13 cellular contexts compared by ENCODE assay signal in the genomic region with DNA sequence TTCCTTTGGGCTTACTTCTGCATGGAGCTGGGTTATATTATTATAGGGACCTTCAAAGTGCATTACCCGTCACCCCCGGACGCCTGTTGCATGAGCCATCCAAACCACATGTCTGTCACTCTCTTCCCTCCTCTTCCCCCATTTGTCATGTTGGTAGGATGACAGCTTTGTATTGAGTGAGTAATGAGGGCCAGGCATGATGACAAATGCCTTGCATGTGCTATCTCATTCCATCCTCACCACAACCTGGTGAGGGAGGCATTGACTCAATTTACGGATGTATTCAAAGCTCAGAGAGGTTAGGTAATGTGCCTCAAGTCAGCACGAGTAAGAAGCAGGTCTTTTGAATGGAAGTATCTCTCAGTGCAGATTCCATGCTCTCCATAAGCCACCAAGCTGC.
DNase-seq lines count a peak whose midpoint lies in the region; ATAC-seq and TF ChIP-seq lines count a peak whose summit lies in the region.
"Had no signal": no experiment of that assay in that cellular context is flagged by ENCODE, and none has a peak within 500 bp of the region (broad histone marks: within the 10 kb centered on the region; RNA-seq: fewer than 3 reads in every experiment).

No MANE protein-coding gene starts in this region.

- H3K27ac Mint-ChIP-seq in activated naive CD8-positive, alpha-beta T cell treated with anti-CD3 and anti-CD28 coated beads, Interleukin-2, amount 50 U/mL, for 24 hours, result no peak overlapping the region
- H3K27ac Mint-ChIP-seq in activated naive CD8-positive, alpha-beta T cell treated with anti-CD3 and anti-CD28 coated beads for 36 hours, result no peak overlapping the region
- no peak overlapping the region for H3K27ac Mint-ChIP-seq in stimulated activated effector memory CD8-positive, alpha-beta T cell treated with anti-CD3 and anti-CD28 coated beads, Interleukin-12 subunit alpha, Interleukin-12 subunit beta, amount 100 ng/mL, for 72 hours
- H3K27ac Mint-ChIP-seq: activated naive CD8-positive, alpha-beta T cell treated with anti-CD3 and anti-CD28 coated beads, Interleukin-2, amount 10 ng/mL, durations not matched to agents 7 days and 5 days had no signal

- H3K27me3 ChIP-seq in PC-3 (ENCODE audit: low read length), result no peaks in the 10 kb centered on the region
- H3K27me3 ChIP-seq: pancreas had no signal

- peak; percentile 6 for DNase-seq in activated naive CD8-positive, alpha-beta T cell treated with anti-CD3 and anti-CD28 coated beads, Interleukin-2, amount 50 U/mL, for 24 hours
- DNase-seq in activated naive CD8-positive, alpha-beta T cell treated with anti-CD3 and anti-CD28 coated beads for 36 hours, result no peak
- DNase-seq in PC-3 (peak; percentile 96), epithelial cell of prostate (ENCODE audit: low read depth, low spot score) (peak; percentile 95), NCI-H446 (lab: John Stamatoyannopoulos, UW) (no peak)
- DNase-seq in stimulated activated effector memory CD8-positive, alpha-beta T cell treated with anti-CD3 and anti-CD28 coated beads, Interleukin-12 subunit alpha, Interleukin-12 subunit beta, amount 100 ng/mL, for 72 hours (ENCODE audit: low spot score in 2 of 2), result no peak
- DNase-seq: activated naive CD8-positive, alpha-beta T cell treated with anti-CD3 and anti-CD28 coated beads, Interleukin-2, amount 10 ng/mL, durations not matched to agents 7 days and 5 days; KG1; NCI-H69; pancreas had no signal

- no peaks in the 10 kb centered on the region for H3K36me3 ChIP-seq in PC-3 (ENCODE audit: low read depth, low read length)
- H3K36me3 ChIP-seq: pancreas had no signal

- peaks cover 58% of the 10 kb centered on the region for H3K4me1 ChIP-seq in PC-3 (ENCODE audit: insufficient read depth, low read length)
- H3K4me1 ChIP-seq: pancreas had no signal

- intact Hi-C loops in PC-3 (cut with micrococcal nuclease), result no loop called here

- H3K36me3 Mint-ChIP-seq in activated naive CD8-positive, alpha-beta T cell treated with anti-CD3 and anti-CD28 coated beads, Interleukin-2, amount 50 U/mL, for 24 hours (ENCODE audit: low read depth), result no peaks in the 10 kb centered on the region
- no peaks in the 10 kb centered on the region for H3K36me3 Mint-ChIP-seq in activated naive CD8-positive, alpha-beta T cell treated with anti-CD3 and anti-CD28 coated beads for 36 hours
- no peaks in the 10 kb centered on the region for H3K36me3 Mint-ChIP-seq in stimulated activated effector memory CD8-positive, alpha-beta T cell treated with anti-CD3 and anti-CD28 coated beads, Interleukin-12 subunit alpha, Interleukin-12 subunit beta, amount 100 ng/mL, for 72 hours
- H3K36me3 Mint-ChIP-seq: activated naive CD8-positive, alpha-beta T cell treated with anti-CD3 and anti-CD28 coated beads, Interleukin-2, amount 10 ng/mL, durations not matched to agents 7 days and 5 days had no signal

- H3K9me3 ChIP-seq in PC-3 (ENCODE audit: low read length), result no peaks in the 10 kb centered on the region
- H3K9me3 ChIP-seq: pancreas had no signal

- no peaks in the 10 kb centered on the region for H3K9me3 Mint-ChIP-seq in activated naive CD8-positive, alpha-beta T cell treated with anti-CD3 and anti-CD28 coated beads, Interleukin-2, amount 50 U/mL, for 24 hours
- no peaks in the 10 kb centered on the region for H3K9me3 Mint-ChIP-seq in activated naive CD8-positive, alpha-beta T cell treated with anti-CD3 and anti-CD28 coated beads for 36 hours
- no peaks in the 10 kb centered on the region for H3K9me3 Mint-ChIP-seq in stimulated activated effector memory CD8-positive, alpha-beta T cell treated with anti-CD3 and anti-CD28 coated beads, Interleukin-12 subunit alpha, Interleukin-12 subunit beta, amount 100 ng/mL, for 72 hours

- H3F3A ChIP-seq in PC-3 (ENCODE audit: low read length, unreplicated experiment), result peaks cover 10% of the 10 kb centered on the region

- no peak overlapping the region for H2AFZ ChIP-seq in PC-3 (ENCODE audit: low read length)

- no peak overlapping the region for H3K9ac ChIP-seq in PC-3 (ENCODE audit: low read length)

- TF ChIP-seq CTCF in PC-3 (conservative IDR thresholded peaks at IDR 0.05; ENCODE audit: low read depth, low read length), result peak; percentile 45

- H3K4me2 ChIP-seq in PC-3 (ENCODE audit: low read length), result no peak overlapping the region

- H3K9me2 ChIP-seq in PC-3 (replicated peaks; ENCODE audit: low read length), result no peaks in the 10 kb centered on the region

- peak overlapping the region; percentile 16; the same call in 1 of the 2 replicates for H3K27ac ChIP-seq in PC-3 (ENCODE audit: low read length)
- peak overlapping the region; percentile 4 for H3K27ac ChIP-seq in epithelial cell of prostate
- H3K27ac ChIP-seq: C4-2B, pancreas had no signal

- H3K79me2 ChIP-seq in PC-3 (ENCODE audit: low read length), result no peaks in the 10 kb centered on the region

- H3K4me3 Mint-ChIP-seq in activated naive CD8-positive, alpha-beta T cell treated with anti-CD3 and anti-CD28 coated beads, Interleukin-2, amount 50 U/mL, for 24 hours, result no peak overlapping the region
- H3K4me3 Mint-ChIP-seq in activated naive CD8-positive, alpha-beta T cell treated with anti-CD3 and anti-CD28 coated beads for 36 hours, result no peak overlapping the region
- no peak overlapping the region for H3K4me3 Mint-ChIP-seq in stimulated activated effector memory CD8-positive, alpha-beta T cell treated with anti-CD3 and anti-CD28 coated beads, Interleukin-12 subunit alpha, Interleukin-12 subunit beta, amount 100 ng/mL, for 72 hours
- H3K4me3 Mint-ChIP-seq: activated naive CD8-positive, alpha-beta T cell treated with anti-CD3 and anti-CD28 coated beads, Interleukin-2, amount 10 ng/mL, durations not matched to agents 7 days and 5 days had no signal

- POLR2A ChIA-PET in PC-3 (lab: Charles Lee; ENCODE audit: unreplicated experiment), result no interaction called here

- ATAC-seq in activated naive CD8-positive, alpha-beta T cell treated with anti-CD3 and anti-CD28 coated beads, Interleukin-2, amount 50 U/mL, for 24 hours, result peak; percentile 93
- ATAC-seq in PC-3 (peak; percentile 29), HG03342 (IDR thresholded peaks at IDR 0.05; ENCODE audit: unreplicated experiment) (no peak), GM21367 (IDR thresholded peaks at IDR 0.05; ENCODE audit: unreplicated experiment) (no peak)
- ATAC-seq in stimulated activated effector memory CD8-positive, alpha-beta T cell treated with anti-CD3 and anti-CD28 coated beads, Interleukin-12 subunit alpha, Interleukin-12 subunit beta, amount 100 ng/mL, for 72 hours, result peak; percentile 83
- ATAC-seq: pancreas had no signal

- no peak overlapping the region for H3K4me3 ChIP-seq in PC-3 (ENCODE audit: low read length)
- H3K4me3 ChIP-seq: pancreas had no signal

- no peaks in the 10 kb centered on the region for H4K20me1 ChIP-seq in PC-3 (ENCODE audit: low read length)

- H3K27me3 Mint-ChIP-seq in activated naive CD8-positive, alpha-beta T cell treated with anti-CD3 and anti-CD28 coated beads, Interleukin-2, amount 50 U/mL, for 24 hours, result peaks cover 2% of the 10 kb centered on the region
- no peaks in the 10 kb centered on the region for H3K27me3 Mint-ChIP-seq in activated naive CD8-positive, alpha-beta T cell treated with anti-CD3 and anti-CD28 coated beads for 36 hours
- H3K27me3 Mint-ChIP-seq: activated naive CD8-positive, alpha-beta T cell treated with anti-CD3 and anti-CD28 coated beads, Interleukin-2, amount 10 ng/mL, durations not matched to agents 7 days and 5 days had no signal

- peaks cover 5% of the 10 kb centered on the region for H3K4me1 Mint-ChIP-seq in activated naive CD8-positive, alpha-beta T cell treated with anti-CD3 and anti-CD28 coated beads, Interleukin-2, amount 50 U/mL, for 24 hours
- no peaks in the 10 kb centered on the region for H3K4me1 Mint-ChIP-seq in activated naive CD8-positive, alpha-beta T cell treated with anti-CD3 and anti-CD28 coated beads for 36 hours
- no peaks in the 10 kb centered on the region for H3K4me1 Mint-ChIP-seq in stimulated activated effector memory CD8-positive, alpha-beta T cell treated with anti-CD3 and anti-CD28 coated beads, Interleukin-12 subunit alpha, Interleukin-12 subunit beta, amount 100 ng/mL, for 72 hours
- H3K4me1 Mint-ChIP-seq: activated naive CD8-positive, alpha-beta T cell treated with anti-CD3 and anti-CD28 coated beads, Interleukin-2, amount 10 ng/mL, durations not matched to agents 7 days and 5 days had no signal

- CTCF ChIA-PET in PC-3 (lab: Charles Lee), result no interaction called here

- BruUV-seq in PC-3 (replicated peaks; lab: Mats Ljungman, UMichigan), result no TSS peak

Comparison
In these comparisons a context has a peak if more than half of its experiments do, and no peak if none do; other contexts are left out.
1. DNase-seq: peak in activated naive CD8-positive, alpha-beta T cell treated with anti-CD3 and anti-CD28 coated beads, Interleukin-2, amount 50 U/mL, for 24 hours (single experiment), PC-3 (single experiment) and epithelial cell of prostate (single experiment); none in activated naive CD8-positive, alpha-beta T cell treated with anti-CD3 and anti-CD28 coated beads for 36 hours (single experiment), stimulated activated effector memory CD8-positive, alpha-beta T cell treated with anti-CD3 and anti-CD28 coated beads, Interleukin-12 subunit alpha, Interleukin-12 subunit beta, amount 100 ng/mL, for 72 hours (0 of 2) and NCI-H446 (0 of 2).
2. ATAC-seq: peak in activated naive CD8-positive, alpha-beta T cell treated with anti-CD3 and anti-CD28 coated beads, Interleukin-2, amount 50 U/mL, for 24 hours (single experiment), PC-3 (single experiment) and stimulated activated effector memory CD8-positive, alpha-beta T cell treated with anti-CD3 and anti-CD28 coated beads, Interleukin-12 subunit alpha, Interleukin-12 subunit beta, amount 100 ng/mL, for 72 hours (single experiment); none in HG03342 (single experiment) and GM21367 (single experiment).